25 cellular contexts compared by ENCODE assay signal in the genomic region with DNA sequence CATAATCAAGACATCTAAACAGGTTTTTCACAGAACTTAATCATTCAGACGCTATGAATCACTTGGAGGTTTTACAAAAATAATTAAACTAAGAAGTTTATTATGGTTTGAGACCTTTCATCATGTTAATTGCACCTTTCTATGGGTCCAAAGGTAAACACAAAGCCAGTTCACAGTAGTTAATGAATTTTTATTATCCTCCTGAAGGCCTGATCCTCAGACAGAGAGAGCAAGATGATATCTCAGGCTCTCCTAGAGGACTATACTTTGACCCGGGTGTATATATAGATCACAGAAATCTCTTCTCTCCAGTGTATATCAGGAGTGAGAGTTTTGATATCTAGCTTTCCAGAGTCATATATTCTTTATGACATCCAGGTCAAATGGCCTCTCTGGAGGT.
"Had no signal": no experiment of that assay in that cellular context is flagged by ENCODE, and none has a peak within 500 bp of the region (broad histone marks: within the 10 kb centered on the region; RNA-seq: fewer than 3 reads in every experiment).

No MANE protein-coding gene starts in this region.

- H3K27me3 ChIP-seq: neutrophil, pancreas, right atrium auricular region, stomach, thyroid gland, tibial nerve, upper lobe of left lung, vagina had no signal

- DNase-seq: naive thymus-derived CD8-positive, alpha-beta T cell; nephron progenitor cell; nucleus accumbens; pancreas; retina; stimulated activated CD4-positive, alpha-beta T cell treated with anti-CD3 and anti-CD28 coated beads, Interleukin-15, amount 100 ng/mL, for 24 hours; stimulated activated CD4-positive, alpha-beta T cell treated with anti-CD3 and anti-CD28 coated beads, Interleukin-2, amount 100 ng/mL, for 24 hours; stimulated activated CD4-positive, alpha-beta T cell treated with anti-CD3 and anti-CD28 coated beads, Interleukin-2, amount 100 ng/mL, for 48 hours; stimulated activated CD4-positive, alpha-beta T cell treated with anti-CD3 and anti-CD28 coated beads, Interleukin-4, amount 100 ng/mL, for 24 hours; stimulated activated naive B cell treated with anti-CD40 and anti-IgM and Interleukin-4, amounts not matched to agents 10 μg/mL and 1 μg/mL and 100 μg/mL, for 72 hours; stimulated activated naive CD4-positive, alpha-beta T cell treated with Interleukin-2 at 50 U/mL for 16 hours; stomach; thyroid gland; trophoblast cell; upper lobe of left lung had no signal

- ATAC-seq: naive thymus-derived CD8-positive, alpha-beta T cell; natural killer cell treated with Interleukin-12 subunit alpha and Interleukin-12 subunit beta and Interleukin-15 and Interleukin-18, amount 100 ng/mL, for 72 hours; pancreas; sciatic nerve; stimulated activated effector memory CD8-positive, alpha-beta T cell treated with anti-CD3 and anti-CD28 coated beads, Interleukin-12 subunit alpha, Interleukin-12 subunit beta, amount 100 ng/mL, for 72 hours; stimulated activated naive B cell treated with anti-CD40 and anti-IgM and Interleukin-4, amounts not matched to agents 10 μg/mL and 1 μg/mL and 100 μg/mL, for 72 hours had no signal

- H3K27ac ChIP-seq: neutrophil, pancreas, prostate gland, right atrium auricular region, skin epidermis, stomach, thoracic aorta, thyroid gland, tibial nerve, upper lobe of left lung, vagina had no signal

- H3K9me3 ChIP-seq: neutrophil, pancreas, prostate gland, right atrium auricular region, stomach, thoracic aorta, thyroid gland, tibial nerve, upper lobe of left lung, vagina had no signal

- H3K4me3 ChIP-seq: pancreas, prostate gland, right atrium auricular region, skin epidermis, stomach, thoracic aorta, thyroid gland, tibial nerve, upper lobe of left lung, vagina had no signal

- H3K4me1 ChIP-seq: pancreas, prostate gland, right atrium auricular region, stomach, thyroid gland, tibial nerve, upper lobe of left lung, vagina had no signal

- H3K36me3 ChIP-seq: neutrophil, pancreas, prostate gland, right atrium auricular region, stomach, thoracic aorta, thyroid gland, tibial nerve, upper lobe of left lung, vagina had no signal
